In the genomic region with DNA sequence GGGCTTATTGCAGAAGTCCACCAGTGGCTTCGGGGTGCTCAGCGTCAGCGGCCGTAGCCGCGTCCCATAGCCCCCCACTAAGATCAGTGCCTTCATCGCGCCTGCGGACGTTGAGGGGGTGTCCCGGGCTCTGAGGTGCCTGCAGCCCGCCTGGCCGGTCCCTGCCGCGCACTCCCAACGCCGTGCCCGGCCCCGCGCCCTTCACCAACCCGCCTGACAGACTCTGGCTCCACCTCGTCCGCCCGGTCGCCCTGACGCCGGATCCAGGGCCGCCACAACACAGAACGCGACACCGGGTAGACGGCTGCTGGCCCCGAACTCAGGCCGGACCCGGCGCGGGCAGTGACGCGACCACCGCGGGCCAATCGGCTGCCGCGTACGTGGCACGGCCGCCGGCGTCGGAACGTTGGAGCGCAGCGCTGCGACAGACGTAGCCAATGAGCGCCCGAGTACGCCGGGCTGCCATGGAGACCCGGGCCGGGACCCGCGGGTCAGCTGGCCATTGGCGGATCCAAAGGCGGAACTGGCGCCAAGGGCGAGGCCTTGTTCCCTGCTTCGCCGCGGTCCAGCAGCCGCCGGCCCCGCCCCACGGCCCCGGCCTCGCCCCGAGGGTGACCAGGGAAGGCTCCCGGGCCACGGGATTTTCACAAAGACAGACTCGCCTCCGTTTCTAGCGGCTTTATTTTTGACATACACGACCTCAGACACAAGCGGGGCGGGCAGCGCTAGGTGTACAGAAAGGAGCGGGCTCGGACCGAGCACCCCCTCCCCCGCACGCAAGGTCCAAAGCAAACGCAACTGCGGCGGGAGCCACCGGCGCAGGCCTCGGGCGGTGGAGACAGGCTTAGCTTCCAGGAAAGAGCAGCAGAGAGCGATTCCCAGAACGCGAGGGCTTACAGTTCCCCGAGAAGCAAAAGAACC, we compare ENCODE assay signal across 8 cellular contexts. TPM values are rescaled to one million over a fixed set of nuclear protein-coding genes. Genes with fewer than 3 reads are reported as not detected.
DNase-seq lines count a peak whose midpoint lies in the region; ATAC-seq and TF ChIP-seq lines count a peak whose summit lies in the region.

Gene GMPPB, minus strand, starts transcription at position 321 of the 921 bp plus-strand sequence. Its CDS starts 225 bp downstream, at position 96.

- peak within 1 kb of the TSS; percentile 93 to 99 for H3K9ac ChIP-seq in colonic mucosa (ENCODE audit: low read depth in 2 of 2, low read length in 2 of 2)

- peak within 1 kb of the TSS; percentile 95 for H3K4me3 Mint-ChIP-seq in activated CD4-positive, alpha-beta T cell treated with anti-CD3 and anti-CD28 coated beads, Interleukin-2, amount 10 ng/mL, durations not matched to agents 24 days and 14 days

- intact Hi-C loops in activated CD4-positive, alpha-beta T cell treated with anti-CD3 and anti-CD28 coated beads, Interleukin-2, amount 10 ng/mL, durations not matched to agents 24 days and 14 days (cut with micrococcal nuclease): loop anchor here (1.0 kb wide), 1 partner anchor 132 kb away; the partner anchor contains the start of gene TRAIP
- intact Hi-C loops in colonic mucosa (cut with DNase I): no loop called here
- intact Hi-C loops in left colon (cut with DNase I, micrococcal nuclease): no loop called here

- H3K4me3 ChIP-seq in colonic mucosa: peak within 1 kb of the TSS; percentile 86

- H3K9me3 Mint-ChIP-seq in activated CD4-positive, alpha-beta T cell treated with anti-CD3 and anti-CD28 coated beads, Interleukin-2, amount 10 ng/mL, durations not matched to agents 24 days and 14 days: no peaks in the 10 kb centered on the region

- peak within 1 kb of the TSS; percentile 95 for H3K27ac Mint-ChIP-seq in activated CD4-positive, alpha-beta T cell treated with anti-CD3 and anti-CD28 coated beads, Interleukin-2, amount 10 ng/mL, durations not matched to agents 24 days and 14 days

- peaks cover 24% of the 10 kb centered on the region for H3K36me3 Mint-ChIP-seq in activated CD4-positive, alpha-beta T cell treated with anti-CD3 and anti-CD28 coated beads, Interleukin-2, amount 10 ng/mL, durations not matched to agents 24 days and 14 days (ENCODE audit: low read depth)

- no peaks in the 10 kb centered on the region for H3K27me3 ChIP-seq in colonic mucosa

- peaks cover 7% of the 10 kb centered on the region for H3K36me3 ChIP-seq in colonic mucosa

- DNase-seq in C1 segment of cervical spinal cord (lab: John Stamatoyannopoulos, UW) (peak; percentile 56 to 96 (median 90)), NCI-H69 (lab: John Stamatoyannopoulos, UW) (peak; percentile 96), colonic mucosa (peak; percentile 96), left colon (peak; percentile 97)
- DNase-seq in activated CD4-positive, alpha-beta T cell treated with anti-CD3 and anti-CD28 coated beads, Interleukin-2, amount 10 ng/mL, durations not matched to agents 24 days and 14 days: peak; percentile 99
- DNase-seq in stimulated activated CD4-positive, alpha-beta T cell treated with anti-CD3 and anti-CD28 coated beads, Interleukin-1b, Interleukin-23, amount 100 ng/mL, for 4 hours (ENCODE audit: low read depth in 2 of 2): peak; percentile 80 to 89

- no peaks in the 10 kb centered on the region for H3K27me3 Mint-ChIP-seq in activated CD4-positive, alpha-beta T cell treated with anti-CD3 and anti-CD28 coated beads, Interleukin-2, amount 10 ng/mL, durations not matched to agents 24 days and 14 days

- H3K9me3 ChIP-seq in colonic mucosa: no peaks in the 10 kb centered on the region

- TF ChIP-seq CTCF in colonic mucosa (IDR thresholded peaks at IDR 0.05): no peak

- peaks cover 27% of the 10 kb centered on the region for H3K4me1 Mint-ChIP-seq in activated CD4-positive, alpha-beta T cell treated with anti-CD3 and anti-CD28 coated beads, Interleukin-2, amount 10 ng/mL, durations not matched to agents 24 days and 14 days

- H3K27ac ChIP-seq in colonic mucosa: peak within 1 kb of the TSS; percentile 94

- peaks cover 27% of the 10 kb centered on the region for H3K4me1 ChIP-seq in colonic mucosa

- ATAC-seq in GM19351 (IDR thresholded peaks at IDR 0.05; ENCODE audit: unreplicated experiment) (peak; percentile 74), HG03520 (IDR thresholded peaks at IDR 0.05; ENCODE audit: unreplicated experiment) (peak; percentile 77), left colon (peak; percentile 74)

RNA-seq across cellular contexts. Expression of gene GMPPB, which starts in this region (rescaled TPM):
- 43.5 and 45.8 TPM in 2 replicates for total RNA-seq in activated CD4-positive, alpha-beta T cell treated with anti-CD3 and anti-CD28 coated beads, Interleukin-2, amount 10 ng/mL, durations not matched to agents 24 days and 14 days
- total RNA-seq in colonic mucosa: 100 to 1,000 TPM in 1 of 2 donors, 10 to 100 TPM in 1; 59.6 to 127 TPM
- total RNA-seq in left colon: 10 to 100 TPM; 54.2 to 78.4 TPM

Comparison
In these comparisons a context has a peak if more than half of its experiments do, and no peak if none do; other contexts are left out.
1. Peak in every context shown above with its lines: DNase-seq, ATAC-seq, H3K4me3 ChIP-seq and H3K27ac ChIP-seq.